ENCODE assay signal across 6 cellular contexts in genomic region chr6:32189082-32189741, GRCh38. TPM values are rescaled to one million over a fixed set of nuclear protein-coding genes. Genes with fewer than 3 reads are reported as not detected.
DNase-seq lines count a peak whose midpoint lies in the region; ATAC-seq and TF ChIP-seq lines count a peak whose summit lies in the region.

No MANE protein-coding gene starts in this region.

- no peaks in the 10 kb centered on the region for H3K9me3 Mint-ChIP-seq in immature natural killer cell

- H2AFZ ChIP-seq in ACC112 (ENCODE audit: low read length, unreplicated experiment), result no peak overlapping the region

- no peak for TF ChIP-seq CTCF in GM20000 (IDR thresholded peaks at IDR 0.05; ENCODE audit: extremely low read depth, missing control alignments)

- H3K4me1 ChIP-seq in ACC112 (ENCODE audit: control insufficient read depth, insufficient read depth, low read length, unreplicated experiment), result peaks cover 20% of the 10 kb centered on the region

- no peak for DNase-seq in immature natural killer cell
- DNase-seq in DMS53 treated with DMSO at 0.1 percent for 48 hours (lab: John Stamatoyannopoulos, UW; ENCODE audit: unreplicated experiment), result no peak
- DNase-seq in GM20000 (ENCODE audit: low spot score), result no peak
- no peak for DNase-seq in LoVo (ENCODE audit: low spot score)

- H3K79me2 ChIP-seq in ACC112 (ENCODE audit: control insufficient read depth, insufficient read depth, low read length, unreplicated experiment), result peaks cover 19% of the 10 kb centered on the region

- H3K4me3 ChIP-seq in ACC112 (ENCODE audit: low read depth, low read length), result peak overlapping the region; percentile 94

- H3K36me3 ChIP-seq in ACC112 (ENCODE audit: insufficient read depth, low read length), result peaks cover 4% of the 10 kb centered on the region; the same call in 1 of the 2 replicates

- peak overlapping the region; percentile 85 to 94 (median 90) for H3K4me3 Mint-ChIP-seq in immature natural killer cell

- H3K36me3 Mint-ChIP-seq in immature natural killer cell, result peaks cover 5 to 24% (median 11%) of the 10 kb centered on the region in 3 donors

- peaks cover 6 to 22% (median 20%) of the 10 kb centered on the region in 3 donors for H3K27me3 Mint-ChIP-seq in immature natural killer cell (ENCODE audit: low read depth in 3 of 3)

- H3K27ac ChIP-seq in ACC112 (ENCODE audit: low read depth, low read length), result peak overlapping the region; percentile 71

- ATAC-seq in SK-N-SH treated with all-trans-retinoic acid at 6 μM for 48 hours, result peak; percentile 20

- H3K27ac Mint-ChIP-seq in immature natural killer cell, result peak overlapping the region; percentile 90 to 100 (median 98)

- H3K27me3 ChIP-seq in ACC112 (ENCODE audit: insufficient read depth, low read length), result no peaks in the 10 kb centered on the region

- peaks cover 66 to 70% of the 10 kb centered on the region in 2 donors for H3K4me1 Mint-ChIP-seq in immature natural killer cell

TF ChIP-seq in SK-N-SH treated with all-trans-retinoic acid at 6 μM for 48 hours, 23 proteins besides CTCF, POLR2A, EP300 and RAD21:
- TF ChIP-seq GLIS3 (CRISPR knock-in tag; IDR thresholded peaks at IDR 0.05), result no peak
- no peak for TF ChIP-seq TOX (CRISPR knock-in tag; IDR thresholded peaks at IDR 0.05; ENCODE audit: borderline replicate concordance)
- no peak for TF ChIP-seq RARB (CRISPR knock-in tag; IDR thresholded peaks at IDR 0.05)

RNA-seq across cellular contexts. Expression of gene PBX2, which starts 0.8 kb away (rescaled TPM):
- 1 to 10 TPM in 2 of 3 donors, under 1 TPM in 1; 0.31 to 2.4 (median 1.6) TPM for polyA plus RNA-seq in immature natural killer cell

RNA-seq across cellular contexts. Expression of gene GPSM3, which starts 3.2 kb away (rescaled TPM):
- 100 to 1,000 TPM in 1 of 3 donors, 10 to 100 TPM in 2; 82.2 to 123 (median 84.5) TPM for polyA plus RNA-seq in immature natural killer cell

RNA-seq across cellular contexts. Expression of gene AGER, which starts 5.2 kb away (rescaled TPM):
- polyA plus RNA-seq in immature natural killer cell, result under 1 TPM in 2 of 3 donors, not detected in 1; 0.25 to 0.57 TPM

RNA-seq across cellular contexts. Expression of gene RNF5, which starts 11.0 kb away (rescaled TPM):
- 100 to 1,000 TPM; 126 to 190 (median 165) TPM for polyA plus RNA-seq in immature natural killer cell

RNA-seq across cellular contexts. Expression of gene AGPAT1, which starts 13.3 kb away (rescaled TPM):
- polyA plus RNA-seq in immature natural killer cell, result 10 to 100 TPM; 14.9 to 24.3 (median 17.2) TPM
